In genomic region chr1:12417389-12417788, GRCh38 we compare ENCODE assay signal across 16 cellular contexts.
"Had no signal": no experiment of that assay in that cellular context is flagged by ENCODE, and none has a peak within 500 bp of the region (broad histone marks: within the 10 kb centered on the region; RNA-seq: fewer than 3 reads in every experiment).

No MANE protein-coding gene starts in this region.

- H3K9me3 Mint-ChIP-seq: natural killer cell, neural progenitor cell had no signal

- DNase-seq: effector memory CD4-positive, alpha-beta T cell; heart left ventricle; hypothalamus; kidney glomerular epithelial cell; mesendoderm; natural killer cell; nucleus accumbens; ovary; sigmoid colon; stomach; substantia nigra had no signal

- H3K27me3 ChIP-seq: heart left ventricle, neural progenitor cell, ovary, right atrium auricular region, sigmoid colon, stomach had no signal

- H3K4me3 Mint-ChIP-seq: natural killer cell, neural progenitor cell had no signal

- H3K9me3 ChIP-seq: heart left ventricle, ovary, right atrium auricular region, sigmoid colon, stomach, thoracic aorta had no signal

- ATAC-seq: esophagus mucosa, heart left ventricle, natural killer cell had no signal

- H3K27ac ChIP-seq: heart left ventricle, neural progenitor cell, ovary, right atrium auricular region, sigmoid colon, skin epidermis, stomach, thoracic aorta had no signal

- H3K27ac Mint-ChIP-seq: natural killer cell, neural progenitor cell had no signal
